9 cellular contexts compared by ENCODE assay signal in the genomic region with DNA sequence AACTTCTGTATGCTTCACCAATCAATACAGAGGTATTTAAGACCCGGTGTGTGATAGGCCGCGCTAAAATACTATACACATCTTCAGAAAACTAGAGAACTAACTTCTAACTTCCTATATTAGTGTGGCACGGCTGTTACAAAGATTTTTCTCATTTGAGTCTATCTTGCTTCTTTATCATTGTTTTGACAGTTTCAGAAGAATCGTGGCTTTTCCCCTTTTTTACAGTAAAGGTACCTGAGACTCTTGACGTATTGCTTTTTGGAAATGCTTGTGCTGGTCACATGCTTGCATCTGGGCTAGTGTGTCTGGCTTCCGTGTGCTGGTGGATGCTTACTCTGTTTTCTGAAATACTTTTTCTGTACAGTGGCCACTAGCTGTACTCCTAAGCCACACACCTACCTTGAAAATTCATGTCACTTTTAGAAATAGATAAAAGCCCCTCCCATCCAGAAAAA. TPM values are rescaled to one million over a fixed set of nuclear protein-coding genes. Genes with fewer than 3 reads are reported as not detected.
DNase-seq lines count a peak whose midpoint lies in the region; ATAC-seq and TF ChIP-seq lines count a peak whose summit lies in the region.
"Had no signal": no experiment of that assay in that cellular context is flagged by ENCODE, and none has a peak within 500 bp of the region (broad histone marks: within the 10 kb centered on the region; RNA-seq: fewer than 3 reads in every experiment).

No MANE protein-coding gene starts in this region.

- no peak overlapping the region for H3K14ac ChIP-seq in mesenchymal stem cell (ENCODE audit: low read length in 2 of 2)

- no peak overlapping the region for H3K4me3 ChIP-seq in mesenchymal stem cell (ENCODE audit: insufficient read depth in 1 of 2, low read depth in 1 of 2, low read length in 2 of 2)

- H3K4me2 ChIP-seq in mesenchymal stem cell (ENCODE audit: low read length, poor library complexity, severe bottlenecking), result no peak overlapping the region

- H3K4me1 Mint-ChIP-seq in activated naive CD8-positive, alpha-beta T cell treated with anti-CD3 and anti-CD28 coated beads, Interleukin-2, amount 50 U/mL, for 24 hours, result peaks cover 98% of the 10 kb centered on the region

- no peak overlapping the region for H2BK120ac ChIP-seq in mesenchymal stem cell (ENCODE audit: low read depth, low read length)

- no peak overlapping the region for H3K18ac ChIP-seq in mesenchymal stem cell (ENCODE audit: low read depth in 1 of 2, low read length in 2 of 2)

- peaks cover 78% of the 10 kb centered on the region for H3K36me3 Mint-ChIP-seq in activated naive CD8-positive, alpha-beta T cell treated with anti-CD3 and anti-CD28 coated beads, Interleukin-2, amount 50 U/mL, for 24 hours (ENCODE audit: low read depth)

- WGBS in mesenchymal stem cell, result 94% methylated on average over 7 of the region's 7 CpGs

- ATAC-seq in GM21381 (IDR thresholded peaks at IDR 0.05; ENCODE audit: unreplicated experiment), result peak; percentile 52
- ATAC-seq in HG03439 (IDR thresholded peaks at IDR 0.05; ENCODE audit: unreplicated experiment), result peak; percentile 67
- peak; percentile 80 for ATAC-seq in activated naive CD8-positive, alpha-beta T cell treated with anti-CD3 and anti-CD28 coated beads, Interleukin-2, amount 50 U/mL, for 24 hours

- no peak overlapping the region for H3K4ac ChIP-seq in mesenchymal stem cell (ENCODE audit: low read depth in 1 of 2, low read length in 2 of 2)

- no peaks in the 10 kb centered on the region for H3K4me1 ChIP-seq in mesenchymal stem cell (ENCODE audit: control insufficient read depth, insufficient read depth, low read depth, low read length)

- no peak overlapping the region for H2BK5ac ChIP-seq in mesenchymal stem cell (ENCODE audit: low read depth, low read length, poor library complexity, severe bottlenecking)

- H2BK15ac ChIP-seq in mesenchymal stem cell (ENCODE audit: low read depth, poor library complexity, severe bottlenecking), result no peak overlapping the region

- H3K27me3 ChIP-seq in mesenchymal stem cell (ENCODE audit: control insufficient read depth in 1 of 2, insufficient read depth in 1 of 2, low read length in 2 of 2), result peaks cover 25 to 43% of the 10 kb centered on the region in 2 experiments

- H3K9ac ChIP-seq in mesenchymal stem cell (ENCODE audit: low read length), result no peak overlapping the region

- H3K27ac ChIP-seq in mesenchymal stem cell (ENCODE audit: low read length, poor library complexity, severe bottlenecking), result no peak overlapping the region

- no peak overlapping the region for H4K8ac ChIP-seq in mesenchymal stem cell (ENCODE audit: low read length)

- H3K36me3 ChIP-seq in mesenchymal stem cell (ENCODE audit: control insufficient read depth in 1 of 2, insufficient read depth in 2 of 2, low read depth in 1 of 2, low read length in 2 of 2), result no peaks in the 10 kb centered on the region

- no peak overlapping the region for H2AK5ac ChIP-seq in mesenchymal stem cell (ENCODE audit: low read length, severe bottlenecking)

- H2AFZ ChIP-seq in mesenchymal stem cell (ENCODE audit: low read depth, low read length), result no peak overlapping the region

- H4K91ac ChIP-seq in mesenchymal stem cell (ENCODE audit: low read length), result no peak overlapping the region

- H3K9me3 ChIP-seq in mesenchymal stem cell (ENCODE audit: control insufficient read depth, low read length), result no peaks in the 10 kb centered on the region

- H3K9me3 Mint-ChIP-seq in activated naive CD8-positive, alpha-beta T cell treated with anti-CD3 and anti-CD28 coated beads, Interleukin-2, amount 50 U/mL, for 24 hours, result no peaks in the 10 kb centered on the region

- no peak overlapping the region for H3K23ac ChIP-seq in mesenchymal stem cell (ENCODE audit: low read length in 2 of 2)

- no peaks in the 10 kb centered on the region for H3K79me1 ChIP-seq in mesenchymal stem cell (replicated peaks; ENCODE audit: low read length, poor library complexity, severe bottlenecking)

- no peak for DNase-seq in activated naive CD8-positive, alpha-beta T cell treated with anti-CD3 and anti-CD28 coated beads, Interleukin-2, amount 50 U/mL, for 24 hours
- no peak for DNase-seq in mesenchymal stem cell
- DNase-seq in iPS-NIHi7 (ENCODE audit: extremely low spot score), result no peak
- no peak for DNase-seq in cortex of kidney (lab: John Stamatoyannopoulos, UW)
- no peak for DNase-seq in stimulated activated CD4-positive, alpha-beta T cell treated with anti-CD3 and anti-CD28 coated beads, Interleukin-12 subunit alpha, Interleukin-12 subunit beta, amount 100 ng/mL, for 4 hours
- DNase-seq: NCI-H1694 had no signal

- peak overlapping the region; percentile 96 for H3K27ac Mint-ChIP-seq in activated naive CD8-positive, alpha-beta T cell treated with anti-CD3 and anti-CD28 coated beads, Interleukin-2, amount 50 U/mL, for 24 hours

- peak overlapping the region; percentile 92 for H3K4me3 Mint-ChIP-seq in activated naive CD8-positive, alpha-beta T cell treated with anti-CD3 and anti-CD28 coated beads, Interleukin-2, amount 50 U/mL, for 24 hours

- H2BK12ac ChIP-seq in mesenchymal stem cell (ENCODE audit: low read length in 2 of 2), result no peak overlapping the region

- no peaks in the 10 kb centered on the region for H3K27me3 Mint-ChIP-seq in activated naive CD8-positive, alpha-beta T cell treated with anti-CD3 and anti-CD28 coated beads, Interleukin-2, amount 50 U/mL, for 24 hours

- TF ChIP-seq CTCF in GM12873 (IDR thresholded peaks at IDR 0.05; ENCODE audit: insufficient read depth, low read depth, low read length, missing control alignments), result peak; percentile 16

RNA-seq across cellular contexts. Expression of gene IKZF1, which starts 12.7 kb away (rescaled TPM):
- polyA plus RNA-seq in mesenchymal stem cell (2013, experiment 1 of 2), result 0.01 TPM
- polyA plus RNA-seq in mesenchymal stem cell (2013, experiment 2 of 2), result not detected
